In genomic region chr1:228403231-228403631, GRCh38 we compare ENCODE assay signal across 19 cellular contexts. TPM values are rescaled to one million over a fixed set of nuclear protein-coding genes. Genes with fewer than 3 reads are reported as not detected.
A peak's percentile ranks its signal among the peaks of the same experiment; 100 is the strongest.
DNase-seq lines count a peak whose midpoint lies in the region; ATAC-seq and TF ChIP-seq lines count a peak whose summit lies in the region.
"Had no signal": no experiment of that assay in that cellular context is flagged by ENCODE, and none has a peak within 500 bp of the region (broad histone marks: within the 10 kb centered on the region; RNA-seq: fewer than 3 reads in every experiment).

No MANE protein-coding gene starts in this region.

- H3K79me2 ChIP-seq in trophoblast cell (ENCODE audit: control insufficient read depth, insufficient read depth, low read length, poor library complexity), result peaks cover 23% of the 10 kb centered on the region

- no peak overlapping the region for H4K91ac ChIP-seq in trophoblast cell (ENCODE audit: low read depth, low read length)

- H2BK120ac ChIP-seq in trophoblast cell (ENCODE audit: insufficient read depth, low read length, poor library complexity), result no peak overlapping the region

- no peak overlapping the region for H3K4me3 ChIP-seq in trophoblast cell (ENCODE audit: low read depth, low read length)
- H3K4me3 ChIP-seq: heart left ventricle, tibial nerve had no signal

- H3K9me3 Mint-ChIP-seq in activated T-cell treated with anti-CD3 and anti-CD28 coated beads, Interleukin-2, amount 50 U/mL, for 24 hours, result no peaks in the 10 kb centered on the region
- no peaks in the 10 kb centered on the region for H3K9me3 Mint-ChIP-seq in Calu3 (ENCODE audit: low read depth, unreplicated experiment)
- H3K9me3 Mint-ChIP-seq in central memory CD8-positive, alpha-beta T cell, result no peaks in the 10 kb centered on the region
- H3K9me3 Mint-ChIP-seq: brain had no signal

- no CpG with 5 or more reads among the region's 9 CpGs for WGBS in trophoblast cell (ENCODE audit: extremely low coverage, insufficient coverage, insufficient read length)

- H3K27me3 ChIP-seq in trophoblast cell (ENCODE audit: insufficient read depth, low read length), result no peaks in the 10 kb centered on the region
- H3K27me3 ChIP-seq: dorsolateral prefrontal cortex, heart left ventricle, tibial nerve had no signal

- H3K4ac ChIP-seq in trophoblast cell (ENCODE audit: low read depth, low read length), result peak overlapping the region; percentile 43

- H3K27ac ChIP-seq in trophoblast cell (ENCODE audit: low read depth, low read length), result no peak overlapping the region
- H3K27ac ChIP-seq: dorsolateral prefrontal cortex, heart left ventricle, tibial nerve had no signal

- no peak overlapping the region for H3K9ac ChIP-seq in trophoblast cell (ENCODE audit: low read length)

- no peak overlapping the region for H3K18ac ChIP-seq in trophoblast cell (ENCODE audit: low read length)

- H3K4me1 Mint-ChIP-seq in activated T-cell treated with anti-CD3 and anti-CD28 coated beads, Interleukin-2, amount 50 U/mL, for 24 hours (ENCODE audit: low read depth), result peaks cover 62% of the 10 kb centered on the region
- peaks cover 47% of the 10 kb centered on the region for H3K4me1 Mint-ChIP-seq in Calu3 (ENCODE audit: low read depth, unreplicated experiment)
- peaks cover 70% of the 10 kb centered on the region for H3K4me1 Mint-ChIP-seq in central memory CD8-positive, alpha-beta T cell

- H2BK12ac ChIP-seq in trophoblast cell (ENCODE audit: low read length), result no peak overlapping the region

- H3K14ac ChIP-seq in trophoblast cell (ENCODE audit: low read length), result no peak overlapping the region

- CTCF ChIA-PET in Calu3 (lab: Charles Lee), result no interaction called here

- H4K8ac ChIP-seq in trophoblast cell (ENCODE audit: low read depth, low read length), result no peak overlapping the region

- H3K27ac Mint-ChIP-seq in activated T-cell treated with anti-CD3 and anti-CD28 coated beads, Interleukin-2, amount 50 U/mL, for 24 hours, result peak overlapping the region; percentile 92
- H3K27ac Mint-ChIP-seq in Calu3 (ENCODE audit: unreplicated experiment), result no peak overlapping the region
- peak overlapping the region; percentile 89 for H3K27ac Mint-ChIP-seq in central memory CD8-positive, alpha-beta T cell (ENCODE audit: low read depth)

- no peak for ATAC-seq in central memory CD8-positive, alpha-beta T cell (replicated peaks; ENCODE audit: extremely low read depth, poor library complexity, severe bottlenecking)
- ATAC-seq: heart left ventricle had no signal

- H4K12ac ChIP-seq in trophoblast cell (ENCODE audit: low read depth, low read length), result no peak overlapping the region

- H2BK5ac ChIP-seq in trophoblast cell (ENCODE audit: low read depth, low read length, poor library complexity), result no peak overlapping the region

- no TSS peak for BruUV-seq in Calu3 (replicated peaks; lab: Mats Ljungman, UMichigan)

- H3K4me1 ChIP-seq in trophoblast cell (ENCODE audit: control insufficient read depth in 1 of 2, insufficient read depth in 2 of 2, low read length in 2 of 2), result peaks cover 14 to 15% of the 10 kb centered on the region in 2 experiments

- no peak overlapping the region for H3K23ac ChIP-seq in trophoblast cell (ENCODE audit: low read length)

- H2AK5ac ChIP-seq in trophoblast cell (ENCODE audit: low read length), result no peak overlapping the region

- H3K4me3 Mint-ChIP-seq in activated T-cell treated with anti-CD3 and anti-CD28 coated beads, Interleukin-2, amount 50 U/mL, for 24 hours, result no peak overlapping the region
- H3K4me3 Mint-ChIP-seq in Calu3 (ENCODE audit: low read depth, unreplicated experiment), result peak overlapping the region; percentile 81
- peak overlapping the region; percentile 90 for H3K4me3 Mint-ChIP-seq in central memory CD8-positive, alpha-beta T cell

- H3K9me3 ChIP-seq in trophoblast cell (ENCODE audit: insufficient read depth, low read depth, low read length), result peaks cover 3% of the 10 kb centered on the region
- H3K9me3 ChIP-seq: heart left ventricle, tibial nerve had no signal

- H3K36me3 ChIP-seq in trophoblast cell (ENCODE audit: control insufficient read depth in 1 of 2, insufficient read depth in 2 of 2, low read length in 2 of 2), result peaks cover 47 to 54% of the 10 kb centered on the region in 2 experiments

- no peak overlapping the region for H2AFZ ChIP-seq in trophoblast cell (ENCODE audit: insufficient read depth, low read length, poor library complexity)

- TF ChIP-seq CTCF in Calu3 (IDR thresholded peaks at IDR 0.05; ENCODE audit: unreplicated experiment), result no peak

- intact Hi-C loops in Calu3 (cut with micrococcal nuclease; ENCODE audit: unreplicated experiment), result no loop called here

- H3K27me3 Mint-ChIP-seq in activated T-cell treated with anti-CD3 and anti-CD28 coated beads, Interleukin-2, amount 50 U/mL, for 24 hours, result no peaks in the 10 kb centered on the region
- H3K27me3 Mint-ChIP-seq in Calu3 (ENCODE audit: unreplicated experiment), result no peaks in the 10 kb centered on the region
- no peaks in the 10 kb centered on the region for H3K27me3 Mint-ChIP-seq in central memory CD8-positive, alpha-beta T cell

- DNase-seq in activated T-cell treated with anti-CD3 and anti-CD28 coated beads, Interleukin-2, amount 50 U/mL, for 24 hours, result no peak
- no peak for DNase-seq in activated T-cell treated with anti-CD3 and anti-CD28 coated beads, Interleukin-2, amount 50 U/mL, for 1 hour
- DNase-seq in Calu3 (no peak), trophoblast cell (no peak), NCI-H2081 treated with DMSO at 0.1 percent for 48 hours (lab: John Stamatoyannopoulos, UW) (no peak), DMS153 treated with DMSO at 0.1 percent for 48 hours (lab: John Stamatoyannopoulos, UW; ENCODE audit: unreplicated experiment) (no peak), iPS-NIHi11 (ENCODE audit: low spot score) (no peak)
- DNase-seq in central memory CD8-positive, alpha-beta T cell (ENCODE audit: low spot score in 2 of 2), result no peak
- DNase-seq: activated CD4-positive, alpha-beta T cell treated with anti-CD3 and anti-CD28 coated beads for 48 hours; activated gamma-delta T cell treated with Interleukin-2 at 50 U/mL for 16 hours; heart left ventricle; islet precursor cell; KG1; midbrain; NCI-H1417; stimulated activated CD4-positive, alpha-beta T cell treated with anti-CD3 and anti-CD28 coated beads, Interleukin-4, amount 100 ng/mL, for 24 hours had no signal

- H3K36me3 Mint-ChIP-seq in activated T-cell treated with anti-CD3 and anti-CD28 coated beads, Interleukin-2, amount 50 U/mL, for 24 hours (ENCODE audit: low read depth), result peaks cover 73% of the 10 kb centered on the region
- H3K36me3 Mint-ChIP-seq in Calu3 (ENCODE audit: insufficient read depth, unreplicated experiment), result peaks cover 86% of the 10 kb centered on the region
- H3K36me3 Mint-ChIP-seq in central memory CD8-positive, alpha-beta T cell (ENCODE audit: insufficient read depth), result peaks cover 50% of the 10 kb centered on the region

- peaks cover 16% of the 10 kb centered on the region for H3K79me1 ChIP-seq in trophoblast cell (ENCODE audit: low read length)

- H3K4me2 ChIP-seq in trophoblast cell (ENCODE audit: low read length), result no peak overlapping the region

RNA-seq across cellular contexts. Expression of gene TRIM11, which starts 3.4 kb away (rescaled TPM):
- total RNA-seq in Calu3 (2022), result 62.9 and 68.2 TPM in 2 replicates
- 31.1 and 32.5 TPM in 2 replicates for polyA plus RNA-seq in trophoblast cell (2013)

RNA-seq across cellular contexts. Expression of gene TRIM17, which starts 13.4 kb away (rescaled TPM):
- total RNA-seq in Calu3 (2022), result 2.3 and 3.8 TPM in 2 replicates
- polyA plus RNA-seq in trophoblast cell (2013), result 10.5 and 10.6 TPM in 2 replicates
